In genomic region chr11:23696712-23697111, GRCh38 we compare ENCODE assay signal across 26 cellular contexts.
DNase-seq lines count a peak whose midpoint lies in the region; ATAC-seq, FAIRE-seq and TF ChIP-seq lines count a peak whose summit lies in the region.
"Had no signal": no experiment of that assay in that cellular context is flagged by ENCODE, and none has a peak within 500 bp of the region (broad histone marks: within the 10 kb centered on the region; RNA-seq: fewer than 3 reads in every experiment).

No MANE protein-coding gene starts in this region.

- H3K36me3 ChIP-seq in IMR-90 (ENCODE audit: control insufficient read depth, insufficient read depth, low read length): no peaks in the 10 kb centered on the region
- H3K36me3 ChIP-seq in pancreas: no peaks in the 10 kb centered on the region
- H3K36me3 ChIP-seq: BE2C; BLaER1 treated with 17β-estradiol and CSF1 and Interleukin-3, amounts not matched to agents 10 nM and 100 nM; HAP-1 had no signal

- no peaks in the 10 kb centered on the region for H4K20me1 ChIP-seq in IMR-90 (ENCODE audit: insufficient read depth, low read length)
- H4K20me1 ChIP-seq: BLaER1 treated with 17β-estradiol and CSF1 and Interleukin-3, amounts not matched to agents 10 nM and 100 nM had no signal

- intact Hi-C loops in IMR-90 (cut with micrococcal nuclease) (no loop called here), natural killer cell (cut with micrococcal nuclease) (no loop called here), pancreas (cut with DNase I) (no loop called here)

- no peak overlapping the region for H2AK9ac ChIP-seq in IMR-90 (replicated peaks; ENCODE audit: low read depth, low read length, poor library complexity)

- no peak overlapping the region for H3K56ac ChIP-seq in IMR-90 (ENCODE audit: extremely low read depth, insufficient read depth, low read length)

- no peak overlapping the region for H4K5ac ChIP-seq in IMR-90 (ENCODE audit: low read depth, low read length)

- no peak overlapping the region for H2AK5ac ChIP-seq in IMR-90 (ENCODE audit: low read depth, low read length)

- no peak for TF ChIP-seq RAD21 in IMR-90 (IDR thresholded peaks at IDR 0.05; ENCODE audit: low read length)

- H3K9ac ChIP-seq in IMR-90 (ENCODE audit: low read depth, low read length): no peak overlapping the region
- H3K9ac ChIP-seq: BLaER1 treated with 17β-estradiol and CSF1 and Interleukin-3, amounts not matched to agents 10 nM and 100 nM had no signal

- dilution Hi-C loops in IMR-90 (cut with HindIII; ENCODE audit: low sequenced_read_pairs, unreplicated experiment): no loop called here

- no peak overlapping the region for H2BK120ac ChIP-seq in IMR-90 (ENCODE audit: low read depth, low read length)

- TF ChIP-seq CTCF in IMR-90 (conservative IDR thresholded peaks at IDR 0.05; ENCODE audit: low read depth, low read length) (no peak), choroid plexus epithelial cell (conservative IDR thresholded peaks at IDR 0.05; ENCODE audit: low read depth, low read length) (no peak), natural killer cell (IDR thresholded peaks at IDR 0.05) (no peak), pancreas (IDR thresholded peaks at IDR 0.05) (no peak)

- no peak for FAIRE-seq in pancreas (lab: Jason Lieb, UNC)
- FAIRE-seq: A549, GM12892, GM19239, H54 had no signal

- DNase-seq in IMR-90 (no peak), NCI-H69 (lab: John Stamatoyannopoulos, UW) (peak; percentile 75), choroid plexus epithelial cell (ENCODE audit: low read depth) (peak; percentile 18), natural killer cell (no peak), pancreas (no peak), hepatic stellate cell (ENCODE audit: low spot score) (no peak), GDM1 (lab: John Stamatoyannopoulos, UW) (no peak)
- DNase-seq: 8988T; ACHN; AML-193; BE2C; Calu3; CD4-positive, alpha-beta T cell; CD8-positive, alpha-beta memory T cell; COR-L47; DMS53; DMS79 treated with DMSO at 0.1 percent for 48 hours; HFFc6 had no signal

- H3K9me3 ChIP-seq in IMR-90 (ENCODE audit: control insufficient read depth, insufficient read depth, low read length): no peaks in the 10 kb centered on the region
- no peaks in the 10 kb centered on the region for H3K9me3 ChIP-seq in pancreas
- H3K9me3 ChIP-seq: A549; BE2C; BLaER1 treated with 17β-estradiol and CSF1 and Interleukin-3, amounts not matched to agents 10 nM and 100 nM; HAP-1 had no signal

- no peaks in the 10 kb centered on the region for H3K27me3 Mint-ChIP-seq in natural killer cell (ENCODE audit: low read depth in 2 of 2)
- H3K27me3 Mint-ChIP-seq: CD4-positive, alpha-beta T cell; CD8-positive, alpha-beta memory T cell had no signal

- CTCF ChIA-PET in IMR-90 (lab: Yijun Ruan, JAX): interaction anchor here (1.3 kb wide), 1 partner anchor 81 kb away, joined by 3 read pairs; no protein-coding TSS in a partner anchor

- no peak overlapping the region for H3K4me2 ChIP-seq in IMR-90 (ENCODE audit: low read depth, low read length)
- H3K4me2 ChIP-seq: A549; BLaER1 treated with 17β-estradiol and CSF1 and Interleukin-3, amounts not matched to agents 10 nM and 100 nM; GM23338 had no signal

- H3K9me1 ChIP-seq in IMR-90 (ENCODE audit: insufficient read depth, low read length): no peaks in the 10 kb centered on the region

- no peak overlapping the region for H2BK20ac ChIP-seq in IMR-90 (ENCODE audit: low read depth, low read length)

- no peak for TF ChIP-seq POLR2A in IMR-90 (IDR thresholded peaks at IDR 0.05; ENCODE audit: low read depth, low read length)

- H3K18ac ChIP-seq in IMR-90 (ENCODE audit: low read depth, low read length): no peak overlapping the region

- no peak overlapping the region for H3K4ac ChIP-seq in IMR-90 (ENCODE audit: low read depth, low read length)

- peak overlapping the region; percentile 47 for H3K4me3 Mint-ChIP-seq in natural killer cell
- H3K4me3 Mint-ChIP-seq: CD14-positive monocyte; CD4-positive, alpha-beta T cell; CD8-positive, alpha-beta memory T cell; GM23338; HFFc6 had no signal

- 100% methylated on average over 1 of the region's 3 CpGs; no CpG with 5 or more reads in 1 of the 2 experiments for WGBS in IMR-90 (ENCODE audit: extremely low coverage in 2 of 2, insufficient read length in 1 of 2), 2 experiments
- 81 to 89% methylated on average over 3 of the region's 3 CpGs for WGBS in pancreas, 2 donors

- H3K9me3 Mint-ChIP-seq in natural killer cell: no peaks in the 10 kb centered on the region
- H3K9me3 Mint-ChIP-seq: CD4-positive, alpha-beta T cell; GM23338; HFFc6 had no signal

- H3K23ac ChIP-seq in IMR-90 (ENCODE audit: low read depth, low read length): no peak overlapping the region

- H2BK5ac ChIP-seq in IMR-90 (ENCODE audit: low read depth, low read length, poor library complexity, severe bottlenecking): no peak overlapping the region

- H3K14ac ChIP-seq in IMR-90 (replicated peaks; ENCODE audit: low read depth, low read length): no peak overlapping the region

- no TSS peak for BruUV-seq in IMR-90 (replicated peaks; lab: Mats Ljungman, UMichigan)

- H3K36me3 Mint-ChIP-seq in natural killer cell: peaks cover 15% of the 10 kb centered on the region
- H3K36me3 Mint-ChIP-seq: CD14-positive monocyte had no signal

- peaks cover 14 to 21% of the 10 kb centered on the region in 2 donors for H3K4me1 Mint-ChIP-seq in natural killer cell
- H3K4me1 Mint-ChIP-seq: CD14-positive monocyte; CD8-positive, alpha-beta memory T cell had no signal

- H2AFZ ChIP-seq in IMR-90 (replicated peaks; ENCODE audit: low read length, poor library complexity): no peak overlapping the region
- H2AFZ ChIP-seq: GM23338 had no signal

- H3K27ac ChIP-seq in IMR-90 (ENCODE audit: insufficient read depth, low read length): no peak overlapping the region
- H3K27ac ChIP-seq in pancreas: no peak overlapping the region
- H3K27ac ChIP-seq: A549; BLaER1 treated with 17β-estradiol and CSF1 and Interleukin-3, amounts not matched to agents 10 nM and 100 nM had no signal

- in situ Hi-C loops in IMR-90 (cut with MboI; ENCODE audit: low sequenced_read_pairs): loop anchor here (10.0 kb wide), 1 partner anchor 62 kb away; no protein-coding TSS in a partner anchor

- no peaks in the 10 kb centered on the region for H3K4me1 ChIP-seq in IMR-90 (ENCODE audit: control insufficient read depth, insufficient read depth, low read length)
- H3K4me1 ChIP-seq in pancreas: no peaks in the 10 kb centered on the region
- H3K4me1 ChIP-seq: A549, BE2C, HAP-1 had no signal

- ATAC-seq in IMR-90 (ENCODE audit: low read depth): no peak
- ATAC-seq in natural killer cell: peak in 2 of 3 donors; percentile 36 to 57
- no peak for ATAC-seq in pancreas
- ATAC-seq: A549, GM23338 had no signal

- H3K4me3 ChIP-seq in IMR-90 (ENCODE audit: insufficient read depth, low read depth, low read length) (no peak overlapping the region), choroid plexus epithelial cell (ENCODE audit: low read depth, low read length) (no peak overlapping the region), pancreas (no peak overlapping the region)
- H3K4me3 ChIP-seq: A549; BLaER1 treated with 17β-estradiol and CSF1 and Interleukin-3, amounts not matched to agents 10 nM and 100 nM; GM23338; HAP-1 had no signal

- no peaks in the 10 kb centered on the region for H3K79me1 ChIP-seq in IMR-90 (ENCODE audit: low read depth in 1 of 2, low read length in 2 of 2)

- no peaks in the 10 kb centered on the region for H3K27me3 ChIP-seq in IMR-90 (ENCODE audit: control insufficient read depth, insufficient read depth, low read length)
- no peaks in the 10 kb centered on the region for H3K27me3 ChIP-seq in pancreas
- H3K27me3 ChIP-seq: BE2C; BLaER1 treated with 17β-estradiol and CSF1 and Interleukin-3, amounts not matched to agents 10 nM and 100 nM had no signal

- H4K8ac ChIP-seq in IMR-90 (ENCODE audit: low read depth in 2 of 2, low read length in 2 of 2): no peak overlapping the region

- H3K27ac Mint-ChIP-seq in natural killer cell: peak overlapping the region; percentile 60 to 74
- H3K27ac Mint-ChIP-seq: CD14-positive monocyte; CD4-positive, alpha-beta T cell; CD8-positive, alpha-beta memory T cell; GM23338; HFFc6 had no signal

- no peak overlapping the region for H2BK15ac ChIP-seq in IMR-90 (ENCODE audit: low read depth, low read length)

- POLR2A ChIA-PET in IMR-90 (lab: Charles Lee; ENCODE audit: unreplicated experiment): no interaction called here

- no peak overlapping the region for H4K91ac ChIP-seq in IMR-90 (ENCODE audit: insufficient read depth, low read depth, low read length)

TF ChIP-seq in IMR-90, 13 proteins besides CTCF, POLR2A, EP300 and RAD21:
- TF ChIP-seq NFE2L2 (IDR thresholded peaks at IDR 0.05; ENCODE audit: low read depth, low read length) (no peak), RCOR1 (IDR thresholded peaks at IDR 0.05; ENCODE audit: insufficient replicate concordance, low read length) (no peak), CEBPB (IDR thresholded peaks at IDR 0.05; ENCODE audit: low read depth, low read length) (peak; percentile 73), RFX5 (IDR thresholded peaks at IDR 0.05; ENCODE audit: low read depth, low read length) (no peak), MXI1 (IDR thresholded peaks at IDR 0.05; ENCODE audit: borderline replicate concordance, low read depth, low read length) (no peak)

Comparison
In these comparisons a context has a peak if more than half of its experiments do, and no peak if none do; other contexts are left out.
1. ATAC-seq: peak in natural killer cell (2 of 3); none in IMR-90 (single experiment) and pancreas (0 of 4).
2. DNase-seq: peak in NCI-H69 (single experiment) and choroid plexus epithelial cell (single experiment); none in IMR-90 (single experiment), natural killer cell (single experiment), pancreas (0 of 6), hepatic stellate cell (single experiment) and GDM1 (single experiment).